7 cellular contexts compared by ENCODE assay signal in the genomic region with DNA sequence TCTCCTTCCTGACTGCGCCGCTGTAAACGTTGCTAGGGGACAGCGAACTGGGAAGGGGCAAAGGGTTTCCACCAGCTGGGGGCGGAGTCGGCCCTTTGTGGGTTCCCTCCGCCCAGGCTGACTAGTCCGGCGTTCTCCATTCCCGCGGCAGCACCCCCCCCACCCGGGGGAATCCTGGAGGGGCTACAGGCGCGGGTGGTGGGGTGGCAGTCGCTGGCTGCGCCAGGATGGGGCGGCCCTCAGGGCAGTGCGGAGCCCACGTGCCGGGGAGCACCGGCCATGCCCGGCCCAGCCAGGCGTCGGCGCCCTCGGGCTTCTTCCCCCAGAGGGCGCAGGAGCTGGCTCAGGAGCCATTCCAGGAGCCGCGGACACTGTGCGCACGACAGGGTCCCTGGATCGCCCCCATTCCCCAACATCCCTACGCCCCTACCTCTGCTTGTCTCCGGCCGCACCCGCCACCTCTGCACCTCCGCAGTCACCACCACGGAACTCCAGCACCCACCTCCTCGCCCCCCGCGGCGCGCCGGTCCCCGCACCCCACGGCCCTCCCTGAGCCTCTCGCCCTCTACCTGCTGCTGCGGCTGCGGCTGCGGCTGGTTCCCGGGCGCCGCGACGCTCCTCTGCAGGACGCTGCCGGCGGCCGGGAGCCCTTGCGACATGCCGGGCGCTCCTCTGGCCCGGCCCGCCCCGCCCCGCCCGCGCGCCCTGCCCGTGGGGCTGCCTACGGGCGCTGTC. TPM values are rescaled to one million over a fixed set of nuclear protein-coding genes. Genes with fewer than 3 reads are reported as not detected.
DNase-seq lines count a peak whose midpoint lies in the region; ATAC-seq and TF ChIP-seq lines count a peak whose summit lies in the region.

No MANE protein-coding gene starts in this region.

- H3K36me3 Mint-ChIP-seq in HFFc6 (ENCODE audit: low read depth) (peaks cover 4% of the 10 kb centered on the region; the same call in 1 of the 2 replicates), memory B cell (no peaks in the 10 kb centered on the region)
- H3K36me3 Mint-ChIP-seq in activated CD4-positive, alpha-beta T cell treated with anti-CD3 and anti-CD28 coated beads for 36 hours (ENCODE audit: low read depth), result peaks cover 34% of the 10 kb centered on the region
- H3K36me3 Mint-ChIP-seq in stimulated activated naive B cell treated with anti-CD40 and anti-IgM and Interleukin-4, amounts not matched to agents 10 μg/mL and 1 μg/mL and 100 μg/mL, for 72 hours, result peaks cover 35 to 42% of the 10 kb centered on the region in 2 donors

- H3K36me3 ChIP-seq in ectodermal cell (ENCODE audit: control insufficient read depth, insufficient read depth, low read length), result no peaks in the 10 kb centered on the region

- TF ChIP-seq CTCF in GM12873 (IDR thresholded peaks at IDR 0.05; ENCODE audit: insufficient read depth, low read depth, low read length, missing control alignments), result peak; percentile 75
- peak; percentile 75 for TF ChIP-seq CTCF in HFFc6 (IDR thresholded peaks at IDR 0.05)

- H3K27ac ChIP-seq in ectodermal cell (ENCODE audit: insufficient read depth, low read depth, low read length, poor library complexity, severe bottlenecking), result no peak overlapping the region

- no peaks in the 10 kb centered on the region for H3K9me3 ChIP-seq in ectodermal cell (ENCODE audit: control insufficient read depth, low read length)

- ATAC-seq in activated CD4-positive, alpha-beta T cell treated with anti-CD3 and anti-CD28 coated beads for 36 hours, result peak; percentile 68
- ATAC-seq in memory B cell (ENCODE audit: low read depth), result peak; percentile 70
- peak; percentile 50 to 55 for ATAC-seq in stimulated activated naive B cell treated with anti-CD40 and anti-IgM and Interleukin-4, amounts not matched to agents 10 μg/mL and 1 μg/mL and 100 μg/mL, for 72 hours (replicated peaks)

- H3K27me3 Mint-ChIP-seq in HFFc6 (ENCODE audit: insufficient read depth), result peaks cover 25% of the 10 kb centered on the region
- H3K27me3 Mint-ChIP-seq in activated CD4-positive, alpha-beta T cell treated with anti-CD3 and anti-CD28 coated beads for 36 hours, result peaks cover 5% of the 10 kb centered on the region
- peaks cover 4% of the 10 kb centered on the region for H3K27me3 Mint-ChIP-seq in memory B cell
- peaks cover 13 to 19% of the 10 kb centered on the region in 2 donors for H3K27me3 Mint-ChIP-seq in stimulated activated naive B cell treated with anti-CD40 and anti-IgM and Interleukin-4, amounts not matched to agents 10 μg/mL and 1 μg/mL and 100 μg/mL, for 72 hours

- WGBS in ectodermal cell, 2 experiments, result 1% methylated on average over 72 of the region's 72 CpGs

- no peaks in the 10 kb centered on the region for H3K9me3 Mint-ChIP-seq in HFFc6
- H3K9me3 Mint-ChIP-seq in activated CD4-positive, alpha-beta T cell treated with anti-CD3 and anti-CD28 coated beads for 36 hours (ENCODE audit: low read depth), result no peaks in the 10 kb centered on the region
- H3K9me3 Mint-ChIP-seq in memory B cell, result no peaks in the 10 kb centered on the region
- H3K9me3 Mint-ChIP-seq in stimulated activated naive B cell treated with anti-CD40 and anti-IgM and Interleukin-4, amounts not matched to agents 10 μg/mL and 1 μg/mL and 100 μg/mL, for 72 hours, result no peaks in the 10 kb centered on the region

- CTCF ChIA-PET in activated CD4-positive, alpha-beta T cell treated with anti-CD3 and anti-CD28 coated beads for 36 hours (lab: Charles Lee), result interaction anchor here (0.5 to 3.0 kb wide), 20 partner anchors 20 to 352 kb away, joined by 3 to 11 read pairs (median 4); a partner anchor contains a TSS

- POLR2A ChIA-PET in activated CD4-positive, alpha-beta T cell treated with anti-CD3 and anti-CD28 coated beads for 36 hours (lab: Charles Lee), result interaction anchor here (0.6 to 1.5 kb wide), 5 partner anchors 21 to 226 kb away, joined by 3 to 8 read pairs (median 3); a partner anchor contains a TSS

- H3K27ac Mint-ChIP-seq in HFFc6 (no peak overlapping the region; the same call in 1 of the 2 replicates), memory B cell (no peak overlapping the region)
- H3K27ac Mint-ChIP-seq in activated CD4-positive, alpha-beta T cell treated with anti-CD3 and anti-CD28 coated beads for 36 hours, result peak overlapping the region; percentile 88
- H3K27ac Mint-ChIP-seq in stimulated activated naive B cell treated with anti-CD40 and anti-IgM and Interleukin-4, amounts not matched to agents 10 μg/mL and 1 μg/mL and 100 μg/mL, for 72 hours, result peak overlapping the region; percentile 93

- peaks cover 78% of the 10 kb centered on the region for H3K27me3 ChIP-seq in ectodermal cell (ENCODE audit: control insufficient read depth, insufficient read depth, low read length, poor library complexity, severe bottlenecking)

- H3K4me3 ChIP-seq in ectodermal cell (ENCODE audit: insufficient read depth, low read depth, low read length), result peak overlapping the region; percentile 31

- H3K4me1 Mint-ChIP-seq in HFFc6 (ENCODE audit: low read depth) (peaks cover 22% of the 10 kb centered on the region), memory B cell (peaks cover 35% of the 10 kb centered on the region)
- peaks cover 58% of the 10 kb centered on the region for H3K4me1 Mint-ChIP-seq in activated CD4-positive, alpha-beta T cell treated with anti-CD3 and anti-CD28 coated beads for 36 hours
- H3K4me1 Mint-ChIP-seq in stimulated activated naive B cell treated with anti-CD40 and anti-IgM and Interleukin-4, amounts not matched to agents 10 μg/mL and 1 μg/mL and 100 μg/mL, for 72 hours, result peaks cover 53 to 86% of the 10 kb centered on the region in 2 donors

- H3K4me3 Mint-ChIP-seq in HFFc6, result peak overlapping the region; percentile 79
- H3K4me3 Mint-ChIP-seq in activated CD4-positive, alpha-beta T cell treated with anti-CD3 and anti-CD28 coated beads for 36 hours, result peak overlapping the region; percentile 77
- peak overlapping the region; percentile 87 for H3K4me3 Mint-ChIP-seq in memory B cell
- H3K4me3 Mint-ChIP-seq in stimulated activated naive B cell treated with anti-CD40 and anti-IgM and Interleukin-4, amounts not matched to agents 10 μg/mL and 1 μg/mL and 100 μg/mL, for 72 hours, result peak overlapping the region; percentile 88 to 91

- no peaks in the 10 kb centered on the region for H3K4me1 ChIP-seq in ectodermal cell (ENCODE audit: control insufficient read depth, insufficient read depth, low read length)

- intact Hi-C loops in activated CD4-positive, alpha-beta T cell treated with anti-CD3 and anti-CD28 coated beads for 36 hours (cut with DNase I, micrococcal nuclease), result loop anchor here (1.0 to 10.0 kb wide), 12 partner anchors 34 to 296 kb away; a partner anchor contains a TSS

- DNase-seq in HFFc6 (no peak), NCI-H146 (lab: John Stamatoyannopoulos, UW) (peak; percentile 48), memory B cell (ENCODE audit: low spot score in 2 of 2) (peak in 1 of 2 donors; percentile 46)
- peak; percentile 82 for DNase-seq in activated CD4-positive, alpha-beta T cell treated with anti-CD3 and anti-CD28 coated beads for 36 hours
- DNase-seq in stimulated activated naive B cell treated with anti-CD40 and anti-IgM and Interleukin-4, amounts not matched to agents 10 μg/mL and 1 μg/mL and 100 μg/mL, for 72 hours, result peak; percentile 67

RNA-seq across cellular contexts. Expression of a gene that starts 0.4 kb away (rescaled TPM):
- total RNA-seq in HFFc6 (2021; fragmentation: NEBNext Ultra II Directional; extraction: Animal tissue kit (Norgen Biotek cat#: 25700)), result 1 to 10 TPM in 5 of 6 experiments, under 1 TPM in 1; 0.89 to 1.7 (median 1.4) TPM
- total RNA-seq in activated CD4-positive, alpha-beta T cell treated with anti-CD3 and anti-CD28 coated beads for 36 hours, result 100 to 1,000 TPM; 129 to 149 TPM
- not detected for polyA plus RNA-seq in ectodermal cell (2013, experiment 1 of 4)
- 0.37 TPM for polyA plus RNA-seq in ectodermal cell (2013, experiment 2 of 4)
- 0.75 TPM for polyA plus RNA-seq in ectodermal cell (2013, experiment 3 of 4)
- polyA plus RNA-seq in ectodermal cell (2013, experiment 4 of 4), result 0.81 TPM

Comparison
In these comparisons a context has a peak if more than half of its experiments do, and no peak if none do; other contexts are left out.
1. H3K27ac Mint-ChIP-seq: peak in activated CD4-positive, alpha-beta T cell treated with anti-CD3 and anti-CD28 coated beads for 36 hours (single experiment) and stimulated activated naive B cell treated with anti-CD40 and anti-IgM and Interleukin-4, amounts not matched to agents 10 μg/mL and 1 μg/mL and 100 μg/mL, for 72 hours (single experiment); none in HFFc6 (single experiment) and memory B cell (single experiment).
2. RNA of a gene that starts 0.4 kb away (total RNA-seq): 129 to 149 TPM in activated CD4-positive, alpha-beta T cell treated with anti-CD3 and anti-CD28 coated beads for 36 hours; 0.89 to 1.7 TPM in HFFc6; every median in the first group is over 10 times any median in the second.
3. Peak in every context shown above with its lines, with median percentiles within 50 percentile points of each other: H3K4me3 Mint-ChIP-seq and ATAC-seq.